8 cellular contexts compared by ENCODE assay signal in genomic region chrX:150898343-150899190, GRCh38. TPM values are rescaled to one million over a fixed set of nuclear protein-coding genes. Genes with fewer than 3 reads are reported as not detected.
A peak's percentile ranks its signal among the peaks of the same experiment; 100 is the strongest.
DNase-seq lines count a peak whose midpoint lies in the region; ATAC-seq, FAIRE-seq and TF ChIP-seq lines count a peak whose summit lies in the region.

A gene with protein sequence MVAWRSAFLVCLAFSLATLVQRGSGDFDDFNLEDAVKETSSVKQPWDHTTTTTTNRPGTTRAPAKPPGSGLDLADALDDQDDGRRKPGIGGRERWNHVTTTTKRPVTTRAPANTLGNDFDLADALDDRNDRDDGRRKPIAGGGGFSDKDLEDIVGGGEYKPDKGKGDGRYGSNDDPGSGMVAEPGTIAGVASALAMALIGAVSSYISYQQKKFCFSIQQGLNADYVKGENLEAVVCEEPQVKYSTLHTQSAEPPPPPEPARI (minus strand): TSS chrX:150898668. CDS start chrX:150898588, 80 bp downstream.

- in situ Hi-C loops in HepG2 (cut with HindIII; ENCODE audit: extremely low pct_ligation_motif_present, low pct_unique_long_range_greater_than_20kb), result no loop called here

- H3K4me3 ChIP-seq in HepG2 (replicated peaks in 1 of 3; ENCODE audit: insufficient read depth in 1 of 3, low read depth in 2 of 3, low read length in 3 of 3), result peak within 1 kb of the TSS; percentile 45 to 75 (median 69); a peak in 5 of 6 replicates

- H3K4me1 ChIP-seq in HepG2 (ENCODE audit: insufficient read depth, low read length), result peaks cover 8% of the 10 kb centered on the region; the same call in 1 of the 2 replicates

- peak within 1 kb of the TSS; percentile 77 for H3K4me2 ChIP-seq in HepG2 (ENCODE audit: low read depth, low read length)

- POLR2A ChIA-PET in HepG2 (lab: Yijun Ruan, JAX), result no interaction called here

- peaks cover 2 to 5% of the 10 kb centered on the region in 2 experiments; a peak in 3 of 5 replicates for H3K27me3 ChIP-seq in HepG2 (ENCODE audit: control insufficient read depth in 1 of 2, insufficient read depth in 2 of 2, low read length in 2 of 2)

- H3K4me1 Mint-ChIP-seq in dendritic cell treated with granulocyte-macrophage colony-stimulating factor and Interleukin-4, amounts not matched to agents 40 ng/mL and 50 ng/mL, for 4 days (ENCODE audit: low read depth), result peaks cover 20% of the 10 kb centered on the region

- no TSS peak for BruUV-seq in HepG2 (replicated peaks; lab: Mats Ljungman, UMichigan)

- TF ChIP-seq RAD21 in HepG2 (CRISPR knock-in tag; IDR thresholded peaks at IDR 0.05), result no peak

- H4K20me1 ChIP-seq in HepG2 (ENCODE audit: insufficient read depth, low read length), result no peaks in the 10 kb centered on the region

- H3K27me3 Mint-ChIP-seq in dendritic cell treated with granulocyte-macrophage colony-stimulating factor and Interleukin-4, amounts not matched to agents 40 ng/mL and 50 ng/mL, for 4 days, result peaks cover under 1% of the 10 kb centered on the region

- H3K9me3 Mint-ChIP-seq in dendritic cell treated with granulocyte-macrophage colony-stimulating factor and Interleukin-4, amounts not matched to agents 40 ng/mL and 50 ng/mL, for 4 days, result no peaks in the 10 kb centered on the region

- peak; percentile 80 for ATAC-seq in GM19351 (IDR thresholded peaks at IDR 0.05; ENCODE audit: unreplicated experiment)
- ATAC-seq in HG03469 (IDR thresholded peaks at IDR 0.05; ENCODE audit: unreplicated experiment), result peak; percentile 75
- peak; percentile 92 for ATAC-seq in HepG2

- H3K27ac Mint-ChIP-seq in dendritic cell treated with granulocyte-macrophage colony-stimulating factor and Interleukin-4, amounts not matched to agents 40 ng/mL and 50 ng/mL, for 4 days, result peak within 1 kb of the TSS; percentile 92

- intact Hi-C loops in dendritic cell treated with granulocyte-macrophage colony-stimulating factor and Interleukin-4, amounts not matched to agents 40 ng/mL and 50 ng/mL, for 4 days (cut with micrococcal nuclease), result loop anchor here (2.0 to 10.0 kb wide), 3 partner anchors 84 to 499 kb away; partner anchors contain the start of genes HMGB3 and VMA21
- intact Hi-C loops in HepG2 (cut with micrococcal nuclease; ENCODE audit: unreplicated experiment), result loop anchor here (5.0 kb wide), 1 partner anchor 84 kb away; the partner anchor contains the start of gene HMGB3

- H3K36me3 Mint-ChIP-seq in dendritic cell treated with granulocyte-macrophage colony-stimulating factor and Interleukin-4, amounts not matched to agents 40 ng/mL and 50 ng/mL, for 4 days (ENCODE audit: low read depth), result peaks cover 6% of the 10 kb centered on the region

- peak within 1 kb of the TSS; percentile 83 for H3K4me3 Mint-ChIP-seq in dendritic cell treated with granulocyte-macrophage colony-stimulating factor and Interleukin-4, amounts not matched to agents 40 ng/mL and 50 ng/mL, for 4 days

- peak within 1 kb of the TSS; percentile 71 for H3K9ac ChIP-seq in HepG2 (ENCODE audit: insufficient read depth, low read depth, low read length)

- FAIRE-seq in HepG2 (lab: Jason Lieb, UNC), result no peak

- no peaks in the 10 kb centered on the region for H3K9me3 ChIP-seq in HepG2 (ENCODE audit: low read length)

- DNase-seq in C1 segment of cervical spinal cord (lab: John Stamatoyannopoulos, UW) (peak; percentile 15 to 88 (median 80)), NCI-H748 (lab: John Stamatoyannopoulos, UW; ENCODE audit: unreplicated experiment) (peak; percentile 94), HepG2 (ENCODE audit: low spot score) (peak; percentile 52)
- DNase-seq in activated CD4-positive, alpha-beta T cell treated with anti-CD3 and anti-CD28 coated beads, Interleukin-2, amount 50 U/mL, for 4 hours, result peak; percentile 82 to 85
- DNase-seq in stimulated activated CD4-positive, alpha-beta T cell treated with anti-CD3 and anti-CD28 coated beads, Interleukin-2, amount 100 ng/mL, for 4 hours (ENCODE audit: low read depth), result peak; percentile 85

- CTCF ChIA-PET in HepG2 (lab: Yijun Ruan, JAX; ENCODE audit: low intra/inter-chr PET ratio, low total read pairs), result no interaction called here

- H3K79me2 ChIP-seq in HepG2 (ENCODE audit: insufficient read depth, low read length), result no peaks in the 10 kb centered on the region

- no peak within 1 kb of the TSS for H2AFZ ChIP-seq in HepG2 (ENCODE audit: low read length)

- no peak within 1 kb of the TSS for H3K27ac ChIP-seq in HepG2 (ENCODE audit: extremely low read length, insufficient read depth, low read length)

- TF ChIP-seq CTCF in HepG2 (CRISPR knock-in tag; IDR thresholded peaks at IDR 0.05), result 0 out of 2 replicates have a peak, but pooled peaks have one; percentile 13

- TF ChIP-seq EP300 in HepG2 (IDR thresholded peaks at IDR 0.05; ENCODE audit: low read depth in 2 of 2, low read length in 2 of 2), result no peak
- TF ChIP-seq EP300 in HepG2 (CRISPR knock-in tag; IDR thresholded peaks at IDR 0.05; ENCODE audit: borderline replicate concordance), result no peak

- WGBS in HepG2 (ENCODE audit: low lambda C conversion rate), result no CpG with 5 or more reads among the region's 95 CpGs

- no peaks in the 10 kb centered on the region for H3K36me3 ChIP-seq in HepG2 (replicated peaks in 1 of 2; ENCODE audit: control insufficient read depth in 1 of 2, insufficient read depth in 2 of 2, low read length in 2 of 2)

- TF ChIP-seq POLR2A in HepG2 (IDR thresholded peaks at IDR 0.05; ENCODE audit: insufficient read depth in 1 of 2, low read depth in 2 of 2, low read length in 2 of 2), result peak; percentile 48 to 58; a peak in 3 of 4 replicates

TF ChIP-seq in HepG2, 621 proteins besides CTCF, POLR2A, EP300 and RAD21 (continues in another document):
- TF ChIP-seq ZNF354B (CRISPR knock-in tag; IDR thresholded peaks at IDR 0.05), result no peak
- TF ChIP-seq RNF2 (conservative IDR thresholded peaks at IDR 0.05; ENCODE audit: low read depth), result 0 out of 2 replicates have a peak, but pooled peaks have one; percentile 28
- TF ChIP-seq SP4 (CRISPR knock-in tag; IDR thresholded peaks at IDR 0.05), result peak; percentile 32; the same call in 1 of the 2 replicates
- no peak for TF ChIP-seq NR2F1 (CRISPR knock-in tag; IDR thresholded peaks at IDR 0.05)
- TF ChIP-seq ELF3 (CRISPR knock-in tag; IDR thresholded peaks at IDR 0.05), result no peak
- TF ChIP-seq, protein P1, sequence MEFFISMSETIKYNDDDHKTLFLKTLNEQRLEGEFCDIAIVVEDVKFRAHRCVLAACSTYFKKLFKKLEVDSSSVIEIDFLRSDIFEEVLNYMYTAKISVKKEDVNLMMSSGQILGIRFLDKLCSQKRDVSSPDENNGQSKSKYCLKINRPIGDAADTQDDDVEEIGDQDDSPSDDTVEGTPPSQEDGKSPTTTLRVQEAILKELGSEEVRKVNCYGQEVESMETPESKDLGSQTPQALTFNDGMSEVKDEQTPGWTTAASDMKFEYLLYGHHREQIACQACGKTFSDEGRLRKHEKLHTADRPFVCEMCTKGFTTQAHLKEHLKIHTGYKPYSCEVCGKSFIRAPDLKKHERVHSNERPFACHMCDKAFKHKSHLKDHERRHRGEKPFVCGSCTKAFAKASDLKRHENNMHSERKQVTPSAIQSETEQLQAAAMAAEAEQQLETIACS (CRISPR knock-in tag; IDR thresholded peaks at IDR 0.05), result peak; percentile 85
- TF ChIP-seq, protein P2, sequence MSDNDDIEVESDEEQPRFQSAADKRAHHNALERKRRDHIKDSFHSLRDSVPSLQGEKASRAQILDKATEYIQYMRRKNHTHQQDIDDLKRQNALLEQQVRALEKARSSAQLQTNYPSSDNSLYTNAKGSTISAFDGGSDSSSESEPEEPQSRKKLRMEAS (IDR thresholded peaks at IDR 0.05), result 0 out of 2 replicates have a peak, but pooled peaks have one; percentile 16
- peak; percentile 37; the same call in 1 of the 2 replicates for TF ChIP-seq TAF1 (CRISPR knock-in tag; IDR thresholded peaks at IDR 0.05)
- TF ChIP-seq ZFX (CRISPR knock-in tag; IDR thresholded peaks at IDR 0.05; ENCODE audit: low read depth), result peak; percentile 67
- TF ChIP-seq ZNF782 (CRISPR knock-in tag; IDR thresholded peaks at IDR 0.05; ENCODE audit: borderline replicate concordance), result no peak

RNA-seq across cellular contexts. Expression of the gene that starts here (rescaled TPM):
- total RNA-seq in HepG2 (2016; rRNA removed; fragmentation: Illumina TruSeq; extraction: Trizol), result 2.8 and 7.6 TPM in 2 replicates
- 2.1 and 2.4 TPM in 2 replicates for total RNA-seq in HepG2 (2016; cell fraction: cytosol; rRNA removed; fragmentation: Illumina TruSeq; extraction: Trizol; ENCODE audit: low read depth)
- 2.9 and 7.7 TPM in 2 replicates for total RNA-seq in HepG2 (2016; cell fraction: insoluble cytoplasmic fraction; rRNA removed; fragmentation: Illumina TruSeq; extraction: Trizol)
- 2.6 and 2.7 TPM in 2 replicates for total RNA-seq in HepG2 (2016; cell fraction: membrane; rRNA removed; fragmentation: Illumina TruSeq; extraction: Trizol)
- total RNA-seq in HepG2 (2016; cell fraction: nucleus; rRNA removed; fragmentation: Illumina TruSeq; extraction: Trizol), result 5.6 and 8.7 TPM in 2 replicates
- 6.9 and 8.6 TPM in 2 replicates for polyA plus RNA-seq in HepG2 (2011; rRNA removed)
- polyA plus RNA-seq in HepG2 (2011; cell fraction: cytosol; rRNA removed), result 7.3 and 9.3 TPM in 2 replicates
- polyA plus RNA-seq in HepG2 (2011; cell fraction: nucleus; rRNA removed), result 6.2 and 6.5 TPM in 2 replicates
- polyA plus RNA-seq in HepG2 (2012), result 5.7 and 8.9 TPM in 2 replicates
- 0.74 and 0.75 TPM in 2 replicates for polyA plus RNA-seq in HepG2 (2016; cell fraction: cytosol; fragmentation: Illumina TruSeq; extraction: Trizol; ENCODE audit: low read depth)
- polyA plus RNA-seq in HepG2 (2016; cell fraction: insoluble cytoplasmic fraction; fragmentation: Illumina TruSeq; extraction: Trizol; ENCODE audit: low read depth), result 2.9 and 3.3 TPM in 2 replicates
- 1.7 and 1.9 TPM in 2 replicates for polyA plus RNA-seq in HepG2 (2016; cell fraction: membrane; fragmentation: Illumina TruSeq; extraction: Trizol; ENCODE audit: low read depth)
- 8.1 and 8.4 TPM in 2 replicates for polyA plus RNA-seq in HepG2 (2016; cell fraction: nucleus; fragmentation: Illumina TruSeq; extraction: Trizol; ENCODE audit: insufficient read depth, low read depth)
- 11.3 and 23.7 TPM in 2 replicates for polyA minus RNA-seq in HepG2 (2011; rRNA and poly(A)+ RNA removed; ENCODE audit: low replicate concordance)
- 3.5 and 4.6 TPM in 2 replicates for polyA minus RNA-seq in HepG2 (2011; cell fraction: cytosol; rRNA and poly(A)+ RNA removed)
- polyA minus RNA-seq in HepG2 (2011; cell fraction: nucleus; rRNA and poly(A)+ RNA removed), result 2.8 and 3.7 TPM in 2 replicates
